Comparison of ENCODE assay signal across 8 cellular contexts in genomic region chr1:22025368-22026154, GRCh38. TPM values are rescaled to one million over a fixed set of nuclear protein-coding genes. Genes with fewer than 3 reads are reported as not detected.
A peak's percentile ranks its signal among the peaks of the same experiment; 100 is the strongest.
DNase-seq lines count a peak whose midpoint lies in the region; ATAC-seq lines count a peak whose summit lies in the region.

No MANE protein-coding gene starts in this region.

- H3K27me3 ChIP-seq in effector memory CD4-positive, alpha-beta T cell (replicated peaks; ENCODE audit: control insufficient read depth, insufficient read depth, low read length, poor library complexity, severe bottlenecking) = no peaks in the 10 kb centered on the region

- no peaks in the 10 kb centered on the region for H3K9me3 Mint-ChIP-seq in memory B cell

- H3K4me1 Mint-ChIP-seq in memory B cell = peaks cover 24% of the 10 kb centered on the region

- DNase-seq in CMK (ENCODE audit: low read depth) (peak; percentile 95), HT1080 (ENCODE audit: low read depth) (peak; percentile 95), memory B cell (ENCODE audit: low spot score in 2 of 2) (peak; percentile 86 to 88)
- DNase-seq in NK-92 treated with Interleukin-12 subunit alpha and Interleukin-12 subunit beta, amount 100 ng/mL, for 24 hours (lab: John Stamatoyannopoulos, UW) = peak; percentile 76
- DNase-seq in activated CD8-positive, alpha-beta memory T cell treated with anti-CD3 and anti-CD28 coated beads for 24 hours = peak; percentile 92
- peak; percentile 82 to 85 (median 83) for DNase-seq in effector memory CD4-positive, alpha-beta T cell
- peak; percentile 77 to 86 (median 85) for DNase-seq in stimulated activated CD4-positive, alpha-beta T cell treated with anti-CD3 and anti-CD28 coated beads, TNF-alpha, amount 100 ng/mL, for 48 hours (ENCODE audit: low read depth in 3 of 3)

- peak overlapping the region; percentile 91 for H3K4me3 Mint-ChIP-seq in memory B cell

- H3K4me1 ChIP-seq in effector memory CD4-positive, alpha-beta T cell (ENCODE audit: control insufficient read depth, insufficient read depth, low read length, poor library complexity, severe bottlenecking) = peaks cover 30% of the 10 kb centered on the region

- peak overlapping the region; percentile 100 for H3K27ac ChIP-seq in effector memory CD4-positive, alpha-beta T cell (ENCODE audit: insufficient read depth, low read length, poor library complexity, severe bottlenecking)

- peak overlapping the region; percentile 96 for H3K4me3 ChIP-seq in effector memory CD4-positive, alpha-beta T cell (ENCODE audit: insufficient read depth, low read depth, low read length, poor library complexity, severe bottlenecking)

- H3K27me3 Mint-ChIP-seq in memory B cell = no peaks in the 10 kb centered on the region

- H3K9me3 ChIP-seq in effector memory CD4-positive, alpha-beta T cell (ENCODE audit: control insufficient read depth, low read length) = no peaks in the 10 kb centered on the region

- peaks cover 4% of the 10 kb centered on the region for H3K36me3 Mint-ChIP-seq in memory B cell

- ATAC-seq in GM21360 (IDR thresholded peaks at IDR 0.05; ENCODE audit: unreplicated experiment) = peak; percentile 59
- peak; percentile 74 for ATAC-seq in memory B cell (ENCODE audit: low read depth)

- H3K27ac Mint-ChIP-seq in memory B cell = peak overlapping the region; percentile 98

- no peaks in the 10 kb centered on the region for H3K36me3 ChIP-seq in effector memory CD4-positive, alpha-beta T cell (ENCODE audit: control insufficient read depth, insufficient read depth, low read length)

RNA-seq across cellular contexts. Expression of gene CELA3A, which starts 24.1 kb away (rescaled TPM):
- total RNA-seq in HT1080 (2014; rRNA removed; shearing (Covaris generic)) = not detected in 2 replicates
- polyA plus RNA-seq in HT1080 (2015; cell fraction: cytosol; rRNA removed) = not detected in 2 replicates
- polyA plus RNA-seq in HT1080 (2015; cell fraction: nucleus; rRNA removed) = not detected in 2 replicates

RNA-seq across cellular contexts. Expression of gene CDC42, which starts 26.9 kb away (rescaled TPM):
- total RNA-seq in HT1080 (2014; rRNA removed; shearing (Covaris generic)) = 285 and 338 TPM in 2 replicates
- polyA plus RNA-seq in HT1080 (2015; cell fraction: cytosol; rRNA removed) = 232 and 245 TPM in 2 replicates
- polyA plus RNA-seq in HT1080 (2015; cell fraction: nucleus; rRNA removed) = 204 and 253 TPM in 2 replicates

RNA-seq across cellular contexts. Expression of gene CELA3B, which starts 48.7 kb away (rescaled TPM):
- not detected in 2 replicates for total RNA-seq in HT1080 (2014; rRNA removed; shearing (Covaris generic))
- not detected in 2 replicates for polyA plus RNA-seq in HT1080 (2015; cell fraction: cytosol; rRNA removed)
- not detected in 2 replicates for polyA plus RNA-seq in HT1080 (2015; cell fraction: nucleus; rRNA removed)

Comparison
In these comparisons a context has a peak if more than half of its experiments do, and no peak if none do; other contexts are left out.
1. Peak in every context shown above with its lines: DNase-seq, ATAC-seq, H3K4me3 ChIP-seq and H3K27ac ChIP-seq.